2 cellular contexts compared by ENCODE assay signal in genomic region chr1:203954788-203955552, GRCh38.
TF ChIP-seq lines count a peak whose summit lies in the region.

No MANE protein-coding gene starts in this region.

TF ChIP-seq in HepG2, 621 proteins besides CTCF, POLR2A, EP300 and RAD21:
- TF ChIP-seq ZNF639 (CRISPR knock-in tag; conservative IDR thresholded peaks at IDR 0.05) (no peak), DMAP1 (CRISPR knock-in tag; IDR thresholded peaks at IDR 0.05) (no peak), SOX13 (IDR thresholded peaks at IDR 0.05) (no peak), SOX13 (CRISPR knock-in tag; conservative IDR thresholded peaks at IDR 0.05 in 1 of 2, IDR thresholded peaks at IDR 0.05 in 1 of 2) (peak in 1 of 2 experiments; percentile 39; a peak in 1 of 4 replicates), SOX6 (IDR thresholded peaks at IDR 0.05) (no peak), SOX6 (CRISPR knock-in tag; IDR thresholded peaks at IDR 0.05) (0 out of 2 replicates have a peak, but pooled peaks have one; percentile 17), TCF12 (IDR thresholded peaks at IDR 0.05) (no peak), TCF12 (CRISPR knock-in tag; IDR thresholded peaks at IDR 0.05) (no peak), TFE3 (CRISPR knock-in tag; IDR thresholded peaks at IDR 0.05) (no peak), KLF11 (CRISPR knock-in tag; IDR thresholded peaks at IDR 0.05) (no peak), HNF4A (CRISPR knock-in tag; IDR thresholded peaks at IDR 0.05) (no peak), HCFC1 (IDR thresholded peaks at IDR 0.05; ENCODE audit: low read depth, low read length) (no peak), ZNF605 (CRISPR knock-in tag; IDR thresholded peaks at IDR 0.05) (no peak), PCBP1 (IDR thresholded peaks at IDR 0.05; ENCODE audit: borderline replicate concordance, low read depth, low read length) (no peak), HOXD1 (CRISPR knock-in tag; IDR thresholded peaks at IDR 0.05) (no peak), PPARG (CRISPR knock-in tag; conservative IDR thresholded peaks at IDR 0.05) (peak; percentile 52), MXI1 (IDR thresholded peaks at IDR 0.05; ENCODE audit: borderline replicate concordance, low read depth, low read length) (no peak)
- TF ChIP-seq, protein P1, sequence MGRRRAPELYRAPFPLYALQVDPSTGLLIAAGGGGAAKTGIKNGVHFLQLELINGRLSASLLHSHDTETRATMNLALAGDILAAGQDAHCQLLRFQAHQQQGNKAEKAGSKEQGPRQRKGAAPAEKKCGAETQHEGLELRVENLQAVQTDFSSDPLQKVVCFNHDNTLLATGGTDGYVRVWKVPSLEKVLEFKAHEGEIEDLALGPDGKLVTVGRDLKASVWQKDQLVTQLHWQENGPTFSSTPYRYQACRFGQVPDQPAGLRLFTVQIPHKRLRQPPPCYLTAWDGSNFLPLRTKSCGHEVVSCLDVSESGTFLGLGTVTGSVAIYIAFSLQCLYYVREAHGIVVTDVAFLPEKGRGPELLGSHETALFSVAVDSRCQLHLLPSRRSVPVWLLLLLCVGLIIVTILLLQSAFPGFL (CRISPR knock-in tag; IDR thresholded peaks at IDR 0.05): no peak
- TF ChIP-seq, protein P2, sequence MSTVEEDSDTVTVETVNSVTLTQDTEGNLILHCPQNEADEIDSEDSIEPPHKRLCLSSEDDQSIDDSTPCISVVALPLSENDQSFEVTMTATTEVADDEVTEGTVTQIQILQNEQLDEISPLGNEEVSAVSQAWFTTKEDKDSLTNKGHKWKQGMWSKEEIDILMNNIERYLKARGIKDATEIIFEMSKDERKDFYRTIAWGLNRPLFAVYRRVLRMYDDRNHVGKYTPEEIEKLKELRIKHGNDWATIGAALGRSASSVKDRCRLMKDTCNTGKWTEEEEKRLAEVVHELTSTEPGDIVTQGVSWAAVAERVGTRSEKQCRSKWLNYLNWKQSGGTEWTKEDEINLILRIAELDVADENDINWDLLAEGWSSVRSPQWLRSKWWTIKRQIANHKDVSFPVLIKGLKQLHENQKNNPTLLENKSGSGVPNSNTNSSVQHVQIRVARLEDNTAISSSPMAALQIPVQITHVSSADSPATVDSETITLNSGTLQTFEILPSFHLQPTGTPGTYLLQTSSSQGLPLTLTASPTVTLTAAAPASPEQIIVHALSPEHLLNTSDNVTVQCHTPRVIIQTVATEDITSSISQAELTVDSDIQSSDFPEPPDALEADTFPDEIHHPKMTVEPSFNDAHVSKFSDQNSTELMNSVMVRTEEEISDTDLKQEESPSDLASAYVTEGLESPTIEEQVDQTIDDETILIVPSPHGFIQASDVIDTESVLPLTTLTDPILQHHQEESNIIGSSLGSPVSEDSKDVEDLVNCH (CRISPR knock-in tag; IDR thresholded peaks at IDR 0.05): no peak
- TF ChIP-seq, protein P3, sequence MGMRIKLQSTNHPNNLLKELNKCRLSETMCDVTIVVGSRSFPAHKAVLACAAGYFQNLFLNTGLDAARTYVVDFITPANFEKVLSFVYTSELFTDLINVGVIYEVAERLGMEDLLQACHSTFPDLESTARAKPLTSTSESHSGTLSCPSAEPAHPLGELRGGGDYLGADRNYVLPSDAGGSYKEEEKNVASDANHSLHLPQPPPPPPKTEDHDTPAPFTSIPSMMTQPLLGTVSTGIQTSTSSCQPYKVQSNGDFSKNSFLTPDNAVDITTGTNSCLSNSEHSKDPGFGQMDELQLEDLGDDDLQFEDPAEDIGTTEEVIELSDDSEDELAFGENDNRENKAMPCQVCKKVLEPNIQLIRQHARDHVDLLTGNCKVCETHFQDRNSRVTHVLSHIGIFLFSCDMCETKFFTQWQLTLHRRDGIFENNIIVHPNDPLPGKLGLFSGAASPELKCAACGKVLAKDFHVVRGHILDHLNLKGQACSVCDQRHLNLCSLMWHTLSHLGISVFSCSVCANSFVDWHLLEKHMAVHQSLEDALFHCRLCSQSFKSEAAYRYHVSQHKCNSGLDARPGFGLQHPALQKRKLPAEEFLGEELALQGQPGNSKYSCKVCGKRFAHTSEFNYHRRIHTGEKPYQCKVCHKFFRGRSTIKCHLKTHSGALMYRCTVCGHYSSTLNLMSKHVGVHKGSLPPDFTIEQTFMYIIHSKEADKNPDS (CRISPR knock-in tag; IDR thresholded peaks at IDR 0.05): no peak

TF ChIP-seq in K562, 482 proteins besides CTCF, POLR2A, EP300 and RAD21 (continues in another document):
- TF ChIP-seq PML (IDR thresholded peaks at IDR 0.05; ENCODE audit: low read length): peak; percentile 30; the same call in 1 of the 2 replicates
- TF ChIP-seq, protein P4, sequence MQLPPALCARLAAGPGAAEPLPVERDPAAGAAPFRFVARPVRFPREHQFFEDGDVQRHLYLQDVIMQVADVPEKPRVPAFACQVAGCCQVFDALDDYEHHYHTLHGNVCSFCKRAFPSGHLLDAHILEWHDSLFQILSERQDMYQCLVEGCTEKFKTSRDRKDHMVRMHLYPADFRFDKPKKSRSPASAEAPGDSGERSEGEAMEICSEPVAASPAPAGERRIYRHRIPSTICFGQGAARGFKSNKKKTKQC (CRISPR knock-in tag; IDR thresholded peaks at IDR 0.05): no peak
- no peak for TF ChIP-seq MYC (IDR thresholded peaks at IDR 0.05; ENCODE audit: low read depth, low read length)
- no peak for TF ChIP-seq MYC (CRISPR knock-in tag; IDR thresholded peaks at IDR 0.05; ENCODE audit: borderline replicate concordance, low read depth)
- TF ChIP-seq, protein P5, sequence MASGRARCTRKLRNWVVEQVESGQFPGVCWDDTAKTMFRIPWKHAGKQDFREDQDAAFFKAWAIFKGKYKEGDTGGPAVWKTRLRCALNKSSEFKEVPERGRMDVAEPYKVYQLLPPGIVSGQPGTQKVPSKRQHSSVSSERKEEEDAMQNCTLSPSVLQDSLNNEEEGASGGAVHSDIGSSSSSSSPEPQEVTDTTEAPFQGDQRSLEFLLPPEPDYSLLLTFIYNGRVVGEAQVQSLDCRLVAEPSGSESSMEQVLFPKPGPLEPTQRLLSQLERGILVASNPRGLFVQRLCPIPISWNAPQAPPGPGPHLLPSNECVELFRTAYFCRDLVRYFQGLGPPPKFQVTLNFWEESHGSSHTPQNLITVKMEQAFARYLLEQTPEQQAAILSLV (tag; IDR thresholded peaks at IDR 0.05): no peak
- no peak for TF ChIP-seq GABPA (tag; conservative IDR thresholded peaks at IDR 0.05; ENCODE audit: low read depth)
- TF ChIP-seq TRIM24 (IDR thresholded peaks at IDR 0.05): peak; percentile 47 to 82; a peak in 3 of 4 replicates
- no peak for TF ChIP-seq POLR2B (IDR thresholded peaks at IDR 0.05; ENCODE audit: low read depth, partially characterized antibody)
- peak; percentile 51 for TF ChIP-seq NCOR1 (IDR thresholded peaks at IDR 0.05)
- TF ChIP-seq JUND (IDR thresholded peaks at IDR 0.05; ENCODE audit: borderline replicate concordance, low read depth, low read length): no peak
- TF ChIP-seq JUND (tag; IDR thresholded peaks at IDR 0.05; ENCODE audit: borderline replicate concordance, low read depth, low read length): 0 out of 3 replicates have a peak, but pooled peaks have one; percentile 23
- TF ChIP-seq SUPT5H (IDR thresholded peaks at IDR 0.05): no peak
- TF ChIP-seq, protein P6, sequence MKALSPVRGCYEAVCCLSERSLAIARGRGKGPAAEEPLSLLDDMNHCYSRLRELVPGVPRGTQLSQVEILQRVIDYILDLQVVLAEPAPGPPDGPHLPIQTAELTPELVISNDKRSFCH (CRISPR knock-in tag; IDR thresholded peaks at IDR 0.05): no peak
- TF ChIP-seq, protein P6 (tag; IDR thresholded peaks at IDR 0.05): peak; percentile 88
- peak; percentile 19 for TF ChIP-seq HDAC3 (IDR thresholded peaks at IDR 0.05; ENCODE audit: borderline replicate concordance, partially characterized antibody)
- no peak for TF ChIP-seq U2AF1 (optimal IDR thresholded peaks at IDR 0.05; ENCODE audit: low read depth, low read length)
- no peak for TF ChIP-seq TCFL5 (CRISPR knock-in tag; conservative IDR thresholded peaks at IDR 0.05)
- peak; percentile 62; the same call in 1 of the 2 replicates for TF ChIP-seq TEAD4 (IDR thresholded peaks at IDR 0.05; ENCODE audit: low read length)
- TF ChIP-seq TEAD4 (CRISPR knock-in tag; IDR thresholded peaks at IDR 0.05; ENCODE audit: borderline replicate concordance): no peak
- no peak for TF ChIP-seq MAFF (IDR thresholded peaks at IDR 0.05; ENCODE audit: low read length)
- TF ChIP-seq SMARCE1 (IDR thresholded peaks at IDR 0.05): peak; percentile 34; the same call in 1 of the 2 replicates
- TF ChIP-seq RHOXF2B (CRISPR knock-in tag; conservative IDR thresholded peaks at IDR 0.05): no peak
- 0 out of 3 replicates have a peak, but pooled peaks of 1 of the 2 experiments have one; percentile 58 for TF ChIP-seq CBX3 (IDR thresholded peaks at IDR 0.05; ENCODE audit: borderline replicate concordance in 1 of 2, low read length in 2 of 2)
- no peak for TF ChIP-seq ZNF3 (CRISPR knock-in tag; IDR thresholded peaks at IDR 0.05)
- TF ChIP-seq ZNF431 (CRISPR knock-in tag; IDR thresholded peaks at IDR 0.05): peak; percentile 60; the same call in 1 of the 2 replicates
- TF ChIP-seq CBX5 (IDR thresholded peaks at IDR 0.05; ENCODE audit: borderline replicate concordance, low read depth): peak; percentile 77; the same call in 1 of the 2 replicates
- TF ChIP-seq ZNF12 (CRISPR knock-in tag; IDR thresholded peaks at IDR 0.05): no peak
- TF ChIP-seq NFIX (CRISPR knock-in tag; IDR thresholded peaks at IDR 0.05; ENCODE audit: low read depth): no peak
- TF ChIP-seq THRAP3 (IDR thresholded peaks at IDR 0.05; ENCODE audit: borderline replicate concordance): no peak
- TF ChIP-seq MIER1 (IDR thresholded peaks at IDR 0.05; ENCODE audit: low read depth): no peak
- 0 out of 2 replicates have a peak, but pooled peaks have one; percentile 24 for TF ChIP-seq ZNF197 (CRISPR knock-in tag; IDR thresholded peaks at IDR 0.05; ENCODE audit: low read depth)
- peak; percentile 65 for TF ChIP-seq MEIS2 (IDR thresholded peaks at IDR 0.05; ENCODE audit: partially characterized antibody)
- no peak for TF ChIP-seq ZNF282 (CRISPR knock-in tag; IDR thresholded peaks at IDR 0.05)
- no peak for TF ChIP-seq RBM25 (IDR thresholded peaks at IDR 0.05; ENCODE audit: low read depth, low read length, severe bottlenecking)
- peak; percentile 70 for TF ChIP-seq ARID1B (IDR thresholded peaks at IDR 0.05)
- no peak for TF ChIP-seq NCOA6 (IDR thresholded peaks at IDR 0.05)
- no peak for TF ChIP-seq PTTG1 (tag; IDR thresholded peaks at IDR 0.05; ENCODE audit: low read depth)
- peak; percentile 86 for TF ChIP-seq CEBPB (tag; IDR thresholded peaks at IDR 0.05)
- TF ChIP-seq MTA2 (IDR thresholded peaks at IDR 0.05; ENCODE audit: low read depth): 0 out of 2 replicates have a peak, but pooled peaks have one; percentile 25
- TF ChIP-seq, protein P7, sequence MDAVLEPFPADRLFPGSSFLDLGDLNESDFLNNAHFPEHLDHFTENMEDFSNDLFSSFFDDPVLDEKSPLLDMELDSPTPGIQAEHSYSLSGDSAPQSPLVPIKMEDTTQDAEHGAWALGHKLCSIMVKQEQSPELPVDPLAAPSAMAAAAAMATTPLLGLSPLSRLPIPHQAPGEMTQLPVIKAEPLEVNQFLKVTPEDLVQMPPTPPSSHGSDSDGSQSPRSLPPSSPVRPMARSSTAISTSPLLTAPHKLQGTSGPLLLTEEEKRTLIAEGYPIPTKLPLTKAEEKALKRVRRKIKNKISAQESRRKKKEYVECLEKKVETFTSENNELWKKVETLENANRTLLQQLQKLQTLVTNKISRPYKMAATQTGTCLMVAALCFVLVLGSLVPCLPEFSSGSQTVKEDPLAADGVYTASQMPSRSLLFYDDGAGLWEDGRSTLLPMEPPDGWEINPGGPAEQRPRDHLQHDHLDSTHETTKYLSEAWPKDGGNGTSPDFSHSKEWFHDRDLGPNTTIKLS (IDR thresholded peaks at IDR 0.05; ENCODE audit: borderline replicate concordance, low read depth): no peak
- peak; percentile 47; the same call in 1 of the 2 replicates for TF ChIP-seq CBFA2T2 (conservative IDR thresholded peaks at IDR 0.05)
- TF ChIP-seq ILK (tag; IDR thresholded peaks at IDR 0.05; ENCODE audit: borderline replicate concordance, low read depth): no peak
- no peak for TF ChIP-seq ZNF316 (IDR thresholded peaks at IDR 0.05)
- TF ChIP-seq ZNF639 (CRISPR knock-in tag; conservative IDR thresholded peaks at IDR 0.05 in 1 of 2, IDR thresholded peaks at IDR 0.05 in 1 of 2): 0 out of 4 replicates have a peak, but pooled peaks of 1 of the 2 experiments have one; percentile 42
- TF ChIP-seq SIX5 (IDR thresholded peaks at IDR 0.05; ENCODE audit: borderline replicate concordance in 1 of 2, insufficient read depth in 1 of 2, low read depth in 1 of 2, low read length in 2 of 2): no peak
- peak; percentile 60 for TF ChIP-seq TAL1 (IDR thresholded peaks at IDR 0.05)
- TF ChIP-seq, protein P8, sequence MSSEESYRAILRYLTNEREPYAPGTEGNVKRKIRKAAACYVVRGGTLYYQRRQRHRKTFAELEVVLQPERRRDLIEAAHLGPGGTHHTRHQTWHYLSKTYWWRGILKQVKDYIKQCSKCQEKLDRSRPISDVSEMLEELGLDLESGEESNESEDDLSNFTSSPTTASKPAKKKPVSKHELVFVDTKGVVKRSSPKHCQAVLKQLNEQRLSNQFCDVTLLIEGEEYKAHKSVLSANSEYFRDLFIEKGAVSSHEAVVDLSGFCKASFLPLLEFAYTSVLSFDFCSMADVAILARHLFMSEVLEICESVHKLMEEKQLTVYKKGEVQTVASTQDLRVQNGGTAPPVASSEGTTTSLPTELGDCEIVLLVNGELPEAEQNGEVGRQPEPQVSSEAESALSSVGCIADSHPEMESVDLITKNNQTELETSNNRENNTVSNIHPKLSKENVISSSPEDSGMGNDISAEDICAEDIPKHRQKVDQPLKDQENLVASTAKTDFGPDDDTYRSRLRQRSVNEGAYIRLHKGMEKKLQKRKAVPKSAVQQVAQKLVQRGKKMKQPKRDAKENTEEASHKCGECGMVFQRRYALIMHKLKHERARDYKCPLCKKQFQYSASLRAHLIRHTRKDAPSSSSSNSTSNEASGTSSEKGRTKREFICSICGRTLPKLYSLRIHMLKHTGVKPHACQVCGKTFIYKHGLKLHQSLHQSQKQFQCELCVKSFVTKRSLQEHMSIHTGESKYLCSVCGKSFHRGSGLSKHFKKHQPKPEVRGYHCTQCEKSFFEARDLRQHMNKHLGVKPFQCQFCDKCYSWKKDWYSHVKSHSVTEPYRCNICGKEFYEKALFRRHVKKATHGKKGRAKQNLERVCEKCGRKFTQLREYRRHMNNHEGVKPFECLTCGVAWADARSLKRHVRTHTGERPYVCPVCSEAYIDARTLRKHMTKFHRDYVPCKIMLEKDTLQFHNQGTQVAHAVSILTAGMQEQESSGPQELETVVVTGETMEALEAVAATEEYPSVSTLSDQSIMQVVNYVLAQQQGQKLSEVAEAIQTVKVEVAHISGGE (CRISPR knock-in tag; IDR thresholded peaks at IDR 0.05): peak in 1 of 3 experiments; percentile 52; a peak in 1 of 6 replicates
- TF ChIP-seq SOX6 (IDR thresholded peaks at IDR 0.05): peak; percentile 93
- 0 out of 2 replicates have a peak, but pooled peaks have one; percentile 35 for TF ChIP-seq ZNF175 (CRISPR knock-in tag; IDR thresholded peaks at IDR 0.05; ENCODE audit: low read depth)
- no peak for TF ChIP-seq CCAR2 (IDR thresholded peaks at IDR 0.05; ENCODE audit: low read depth, low read length)
